In genomic region chr7:69360913-69361312, GRCh38 we compare ENCODE assay signal across 27 cellular contexts.
"Had no signal": no experiment of that assay in that cellular context is flagged by ENCODE, and none has a peak within 500 bp of the region (broad histone marks: within the 10 kb centered on the region; RNA-seq: fewer than 3 reads in every experiment).

No MANE protein-coding gene starts in this region.

- H3K36me3 ChIP-seq: colonic mucosa, esophagus squamous epithelium, gastrocnemius medialis, heart right ventricle, left ventricle myocardium inferior, lower lobe of right lung had no signal

- H3K4me3 ChIP-seq: colonic mucosa, esophagus squamous epithelium, gastrocnemius medialis, heart right ventricle, left ventricle myocardium inferior, lower lobe of right lung had no signal

- H3K4me3 Mint-ChIP-seq: dendritic cell treated with granulocyte-macrophage colony-stimulating factor and Interleukin-4, amounts not matched to agents 40 ng/mL and 50 ng/mL, for 4 days; effector memory CD8-positive, alpha-beta T cell; endodermal cell; mesothelial cell of epicardium; naive thymus-derived CD4-positive, alpha-beta T cell had no signal

- H3K27me3 Mint-ChIP-seq: dendritic cell treated with granulocyte-macrophage colony-stimulating factor and Interleukin-4, amounts not matched to agents 40 ng/mL and 50 ng/mL, for 4 days; effector memory CD8-positive, alpha-beta T cell had no signal

- H3K4me1 Mint-ChIP-seq: endodermal cell; naive thymus-derived CD4-positive, alpha-beta T cell had no signal

- ATAC-seq: effector memory CD8-positive, alpha-beta T cell; esophagus mucosa; gastrocnemius medialis; left colon; left lobe of liver; lower lobe of right lung; naive thymus-derived CD4-positive, alpha-beta T cell had no signal

- H3K27ac ChIP-seq: colonic mucosa, epithelial cell of prostate, gastrocnemius medialis, heart right ventricle, left ventricle myocardium inferior, lower lobe of right lung had no signal

- H3K27ac Mint-ChIP-seq: dendritic cell treated with granulocyte-macrophage colony-stimulating factor and Interleukin-4, amounts not matched to agents 40 ng/mL and 50 ng/mL, for 4 days; effector memory CD8-positive, alpha-beta T cell; endodermal cell; mesothelial cell of epicardium; naive thymus-derived CD4-positive, alpha-beta T cell had no signal

- H3K4me1 ChIP-seq: colonic mucosa, esophagus squamous epithelium, gastrocnemius medialis, lower lobe of right lung had no signal

- H3K36me3 Mint-ChIP-seq: mesothelial cell of epicardium had no signal

- H3K9me3 Mint-ChIP-seq: dendritic cell treated with granulocyte-macrophage colony-stimulating factor and Interleukin-4, amounts not matched to agents 40 ng/mL and 50 ng/mL, for 4 days; effector memory CD8-positive, alpha-beta T cell; endodermal cell; mesothelial cell of epicardium had no signal

- H3K27me3 ChIP-seq: colonic mucosa, esophagus squamous epithelium, gastrocnemius medialis, heart right ventricle had no signal

- DNase-seq: colonic mucosa; cortex of kidney; effector CD8-positive, alpha-beta T cell; effector memory CD8-positive, alpha-beta T cell; endodermal cell; erythroblast; esophagus squamous epithelium; foreskin fibroblast; foreskin melanocyte; gastrocnemius medialis; glutamatergic neuron; head of caudate nucleus; heart right ventricle; hippocampal formation; left colon; left ventricle myocardium inferior; lower lobe of right lung; mesenchymal stem cell; naive thymus-derived CD4-positive, alpha-beta T cell had no signal

- FAIRE-seq: endometrium, islet of Langerhans, keratinocyte had no signal

- H3K9me3 ChIP-seq: colonic mucosa, esophagus squamous epithelium, gastrocnemius medialis, heart right ventricle, left ventricle myocardium inferior, lower lobe of right lung had no signal
